In genomic region chr3:13687409-13687989, GRCh38 we compare ENCODE assay signal across 19 cellular contexts.
DNase-seq lines count a peak whose midpoint lies in the region; ATAC-seq and TF ChIP-seq lines count a peak whose summit lies in the region.
"Had no signal": no experiment of that assay in that cellular context is flagged by ENCODE, and none has a peak within 500 bp of the region (broad histone marks: within the 10 kb centered on the region; RNA-seq: fewer than 3 reads in every experiment).

No MANE protein-coding gene starts in this region.

- peaks cover 5% of the 10 kb centered on the region for H3K27me3 Mint-ChIP-seq in GM23338 (ENCODE audit: insufficient read depth, low read depth, poor library complexity)

- no peaks in the 10 kb centered on the region for H3K79me2 ChIP-seq in GM23338 (replicated peaks; ENCODE audit: insufficient read depth)

- H3K4me1 ChIP-seq in GM23338 (ENCODE audit: insufficient read depth): no peaks in the 10 kb centered on the region
- H3K4me1 ChIP-seq in adipocyte (ENCODE audit: control insufficient read depth, insufficient read depth, low read length): no peaks in the 10 kb centered on the region

- no peaks in the 10 kb centered on the region for H3K36me3 Mint-ChIP-seq in GM23338 (ENCODE audit: low read depth)

- no peaks in the 10 kb centered on the region for H3K36me3 ChIP-seq in GM23338 (ENCODE audit: insufficient read depth)
- H3K36me3 ChIP-seq in adipocyte (ENCODE audit: control insufficient read depth, insufficient read depth, low read length, severe bottlenecking): no peaks in the 10 kb centered on the region
- H3K36me3 ChIP-seq: MG63, neutrophil had no signal

- H3K4me1 Mint-ChIP-seq in GM23338: peaks cover 23% of the 10 kb centered on the region

- no peaks in the 10 kb centered on the region for H4K20me1 ChIP-seq in GM23338 (replicated peaks; ENCODE audit: insufficient read depth)

- no peak overlapping the region for H3K4me3 ChIP-seq in GM23338
- H3K4me3 ChIP-seq in adipocyte (ENCODE audit: low read length): no peak overlapping the region
- H3K4me3 ChIP-seq: MG63 had no signal

- no peak for TF ChIP-seq CTCF in GM23338 (conservative IDR thresholded peaks at IDR 0.05; ENCODE audit: low read depth in 2 of 2)

- peaks cover 2% of the 10 kb centered on the region for H3K9me3 ChIP-seq in adipocyte (ENCODE audit: control insufficient read depth, low read length)
- H3K9me3 ChIP-seq: MG63, neutrophil had no signal

- no peaks in the 10 kb centered on the region; the same call in 2 of the 3 replicates for H3K9me3 Mint-ChIP-seq in GM23338

- peak; percentile 31; the same call in 2 of the 3 replicates for ATAC-seq in GM23338
- ATAC-seq in GM18868 (IDR thresholded peaks at IDR 0.05; ENCODE audit: unreplicated experiment): no peak
- ATAC-seq in HG03095 (IDR thresholded peaks at IDR 0.05; ENCODE audit: unreplicated experiment): no peak
- ATAC-seq: HepG2, Panc1 had no signal

- DNase-seq in GM23338 (ENCODE audit: low spot score) (peak; percentile 11), adipocyte (ENCODE audit: low read depth) (peak; percentile 1), hypothalamus (lab: John Stamatoyannopoulos, UW) (peak in 32 of 51 donors; percentile 3 to 65 (median 30)), occipital lobe (lab: John Stamatoyannopoulos, UW) (peak; percentile 43), cerebellar nuclear complex (lab: John Stamatoyannopoulos, UW) (no peak), NCI-H187 treated with DMSO at 0.1 percent for 48 hours (lab: John Stamatoyannopoulos, UW) (no peak)
- DNase-seq: activated naive CD4-positive, alpha-beta T cell treated with Interleukin-2 at 50 U/mL for 16 hours; cortex of kidney; MG63; NCI-H2081; stimulated activated CD4-positive, alpha-beta T cell treated with anti-CD3 and anti-CD28 coated beads, Interleukin-2, amount 100 ng/mL, for 48 hours; T1000 had no signal

- H2AFZ ChIP-seq in GM23338: peak overlapping the region; percentile 52; the same call in 1 of the 2 replicates

- no peaks in the 10 kb centered on the region for H3K9me2 ChIP-seq in GM23338 (ENCODE audit: insufficient read depth)

- no peak overlapping the region for H3K9ac ChIP-seq in adipocyte (ENCODE audit: low read length)

- no peak overlapping the region for H3K4me3 Mint-ChIP-seq in GM23338
- H3K4me3 Mint-ChIP-seq: memory B cell had no signal

- H3F3A ChIP-seq in GM23338 (replicated peaks; ENCODE audit: low read depth): no peaks in the 10 kb centered on the region

- H3K4me2 ChIP-seq in GM23338: no peak overlapping the region

- H3K27ac ChIP-seq in GM23338 (ENCODE audit: low read depth): no peak overlapping the region
- H3K27ac ChIP-seq: epithelial cell of prostate, neutrophil had no signal

- no peak overlapping the region; the same call in 1 of the 2 replicates for H3K27ac Mint-ChIP-seq in GM23338
- H3K27ac Mint-ChIP-seq: memory B cell had no signal

- no peaks in the 10 kb centered on the region for H3K27me3 ChIP-seq in GM23338 (ENCODE audit: insufficient read depth)
- H3K27me3 ChIP-seq in adipocyte (replicated peaks; ENCODE audit: control insufficient read depth, insufficient read depth, low read length): peaks cover 56% of the 10 kb centered on the region
- H3K27me3 ChIP-seq: MG63, neutrophil had no signal

TF ChIP-seq in GM23338, 12 proteins besides CTCF, POLR2A, EP300 and RAD21:
- TF ChIP-seq STAT1 (IDR thresholded peaks at IDR 0.05; ENCODE audit: unreplicated experiment) (no peak), POLR2AphosphoS5 (IDR thresholded peaks at IDR 0.05; ENCODE audit: low read depth) (no peak)

Comparison
In these comparisons a context has a peak if more than half of its experiments do, and no peak if none do; other contexts are left out.
1. DNase-seq: peak in GM23338 (single experiment), adipocyte (single experiment), hypothalamus (32 of 51) and occipital lobe (single experiment); none in cerebellar nuclear complex (0 of 2) and NCI-H187 treated with DMSO at 0.1 percent for 48 hours (single experiment).